9 cellular contexts compared by ENCODE assay signal in genomic region chr1:1157426-1157913, GRCh38. TPM values are rescaled to one million over a fixed set of nuclear protein-coding genes. Genes with fewer than 3 reads are reported as not detected.
DNase-seq lines count a peak whose midpoint lies in the region; ATAC-seq and TF ChIP-seq lines count a peak whose summit lies in the region.
"Had no signal": no experiment of that assay in that cellular context is flagged by ENCODE, and none has a peak within 500 bp of the region (broad histone marks: within the 10 kb centered on the region; RNA-seq: fewer than 3 reads in every experiment).

No MANE protein-coding gene starts in this region.

- peak overlapping the region; percentile 90 for H3K4me3 ChIP-seq in CD8-positive, alpha-beta T cell (ENCODE audit: low read depth, low read length)
- peak overlapping the region; percentile 72 to 78 for H3K4me3 ChIP-seq in mucosa of rectum (ENCODE audit: low read length in 2 of 2)

- H3T11ph ChIP-seq in H9 (ENCODE audit: low read length), result no peak overlapping the region

- H3K23ac ChIP-seq in H9 (ENCODE audit: insufficient read length, low read depth, low read length), result no peak overlapping the region

- peak; percentile 75 for ATAC-seq in CD8-positive, alpha-beta T cell
- no peak for ATAC-seq in GM18867 (IDR thresholded peaks at IDR 0.05; ENCODE audit: unreplicated experiment)

- H3K79me2 ChIP-seq in H9 (ENCODE audit: insufficient read depth, low read length), result no peaks in the 10 kb centered on the region

- H2BK12ac ChIP-seq in H9 (ENCODE audit: insufficient read length, low read depth, low read length), result no peak overlapping the region

- H3K23me2 ChIP-seq in H9 (ENCODE audit: insufficient read length, low read depth, low read length, poor library complexity, severe bottlenecking), result peaks cover 5% of the 10 kb centered on the region

- no peak overlapping the region for H2BK5ac ChIP-seq in H9 (ENCODE audit: insufficient read length, low read length)

- H3K4me3 Mint-ChIP-seq in CD8-positive, alpha-beta T cell, result peak overlapping the region; percentile 78
- H3K4me3 Mint-ChIP-seq in H9, result peak overlapping the region; percentile 53 to 70; a peak in 4 of 5 replicates

- TF ChIP-seq POLR2A in erythroblast (IDR thresholded peaks at IDR 0.05; ENCODE audit: low read length), result peak; percentile 68

- peak overlapping the region; percentile 69 for H3K27ac Mint-ChIP-seq in CD8-positive, alpha-beta T cell
- H3K27ac Mint-ChIP-seq in H9, result peak overlapping the region in 1 of 3 experiments; percentile 52; a peak in 1 of 7 replicates

- H3K4ac ChIP-seq in H9 (ENCODE audit: low read depth, low read length), result no peak overlapping the region; the same call in 1 of the 2 replicates

- DNase-seq in CD8-positive, alpha-beta T cell, result peak in 6 of 7 experiments; percentile 43 to 74 (median 58)
- DNase-seq in H9 (peak; percentile 84), NOMO-1 treated with dmso at 0.1 percent for 144 hours (lab: John Stamatoyannopoulos, UW; ENCODE audit: unreplicated experiment) (peak; percentile 77), erythroblast (lab: John Stamatoyannopoulos, UW) (peak; percentile 40 to 44)
- DNase-seq in activated T-cell treated with anti-CD3 and anti-CD28 coated beads, Interleukin-2, amount 50 U/mL, for 1 hour, result peak; percentile 75
- DNase-seq in stimulated activated CD8-positive, alpha-beta memory T cell treated with anti-CD3 and anti-CD28 coated beads, Interleukin-7, amount 100 ng/mL, for 1 hour (ENCODE audit: low read depth in 2 of 2), result peak; percentile 20 to 25

- H2BK20ac ChIP-seq in H9 (ENCODE audit: low read depth, low read length, poor library complexity, severe bottlenecking), result no peak overlapping the region

- peak overlapping the region; percentile 49 for H3K4me2 ChIP-seq in H9 (ENCODE audit: insufficient read depth, insufficient read length, low read length)

- H3K9me3 ChIP-seq in CD8-positive, alpha-beta T cell (ENCODE audit: low read length), result no peaks in the 10 kb centered on the region
- H3K9me3 ChIP-seq in H9 (ENCODE audit: control insufficient read depth, low read depth, low read length) (no peaks in the 10 kb centered on the region), mucosa of rectum (ENCODE audit: control insufficient read depth in 2 of 2, low read length in 2 of 2) (no peaks in the 10 kb centered on the region)

- H4K5ac ChIP-seq in H9 (ENCODE audit: insufficient read length, low read depth, low read length), result no peak overlapping the region

- H3K27me3 ChIP-seq in CD8-positive, alpha-beta T cell (ENCODE audit: insufficient read depth, low read length), result no peaks in the 10 kb centered on the region
- H3K27me3 ChIP-seq in H9 (ENCODE audit: insufficient read depth, low read length), result no peaks in the 10 kb centered on the region
- H3K27me3 ChIP-seq in mucosa of rectum (ENCODE audit: control insufficient read depth in 2 of 2, insufficient read depth in 2 of 2, low read length in 2 of 2), result no peaks in the 10 kb centered on the region

- H2BK15ac ChIP-seq in H9 (ENCODE audit: low read depth, low read length), result no peak overlapping the region

- H3K9ac ChIP-seq in H9 (ENCODE audit: extremely low read depth, insufficient read length, low read length) (no peak overlapping the region), mucosa of rectum (ENCODE audit: low read depth in 1 of 2, low read length in 2 of 2) (peak overlapping the region; percentile 96 to 99)

- no peak overlapping the region for H4K91ac ChIP-seq in H9 (ENCODE audit: insufficient read length, low read depth, low read length)

- H3K79me1 ChIP-seq in H9 (ENCODE audit: insufficient read depth, low read depth, low read length, poor library complexity, severe bottlenecking), result no peaks in the 10 kb centered on the region

- H2AFZ ChIP-seq in H9 (ENCODE audit: low read length), result no peak overlapping the region

- POLR2A ChIA-PET in CD8-positive, alpha-beta T cell (lab: Charles Lee), result no interaction called here

- H3K9me3 Mint-ChIP-seq in CD8-positive, alpha-beta T cell, result peaks cover 10% of the 10 kb centered on the region
- H3K9me3 Mint-ChIP-seq in H9, result peaks cover 25 to 32% of the 10 kb centered on the region in 2 experiments

- H3K18ac ChIP-seq in H9 (ENCODE audit: insufficient read length, low read depth, low read length), result no peak overlapping the region

- peaks cover 2% of the 10 kb centered on the region for H3K4me1 Mint-ChIP-seq in CD8-positive, alpha-beta T cell (ENCODE audit: low read depth)
- H3K4me1 Mint-ChIP-seq in H9, result peaks cover 0 to 10% of the 10 kb centered on the region in 2 experiments; a peak in 3 of 4 replicates

- WGBS in H9 (ENCODE audit: extremely low coverage, insufficient read length, low lambda C conversion rate), result no CpG with 5 or more reads among the region's 29 CpGs

- H3K36me3 Mint-ChIP-seq in CD8-positive, alpha-beta T cell, result no peaks in the 10 kb centered on the region
- peaks cover 6 to 16% (median 12%) of the 10 kb centered on the region in 3 experiments; a peak in 6 of 7 replicates for H3K36me3 Mint-ChIP-seq in H9 (ENCODE audit: insufficient read depth in 1 of 3, low read depth in 3 of 3)

- H3K4me1 ChIP-seq in CD8-positive, alpha-beta T cell (ENCODE audit: insufficient read depth, low read length), result peaks cover 10% of the 10 kb centered on the region
- no peaks in the 10 kb centered on the region for H3K4me1 ChIP-seq in H9 (ENCODE audit: insufficient read depth, low read length)
- H3K4me1 ChIP-seq in mucosa of rectum (ENCODE audit: control insufficient read depth in 2 of 2, insufficient read depth in 2 of 2, low read length in 2 of 2), result peaks cover 32 to 39% of the 10 kb centered on the region in 2 donors

- H2AK5ac ChIP-seq in H9 (ENCODE audit: insufficient read length, low read length), result no peak overlapping the region

- no peak overlapping the region for H4K8ac ChIP-seq in H9 (replicated peaks; ENCODE audit: insufficient read length, low read depth, low read length)

- H2BK120ac ChIP-seq in H9 (ENCODE audit: low read depth, low read length, poor library complexity, severe bottlenecking), result no peak overlapping the region

- no peaks in the 10 kb centered on the region for H4K20me1 ChIP-seq in H9 (ENCODE audit: control insufficient read depth, insufficient read depth, insufficient read length)

- no peaks in the 10 kb centered on the region for H3K36me3 ChIP-seq in CD8-positive, alpha-beta T cell (ENCODE audit: insufficient read depth, low read length)
- no peaks in the 10 kb centered on the region for H3K36me3 ChIP-seq in mucosa of rectum (ENCODE audit: control insufficient read depth in 2 of 2, insufficient read depth in 2 of 2, low read length in 2 of 2)

- H3K27ac ChIP-seq in CD8-positive, alpha-beta T cell (ENCODE audit: low read depth, low read length), result peak overlapping the region; percentile 70
- H3K27ac ChIP-seq in H9 (ENCODE audit: insufficient read length, low read depth, low read length) (no peak overlapping the region), mucosa of rectum (ENCODE audit: low read depth in 2 of 2, low read length in 2 of 2) (peak overlapping the region; percentile 99)

- intact Hi-C loops in CD8-positive, alpha-beta T cell (cut with DNase I, micrococcal nuclease), result no loop called here

- CTCF ChIA-PET in CD8-positive, alpha-beta T cell (lab: Charles Lee), result interaction anchor here (0.9 kb wide), 1 partner anchor 148 kb away, joined by 3 read pairs; no protein-coding TSS in a partner anchor

- no peaks in the 10 kb centered on the region for H3K27me3 Mint-ChIP-seq in CD8-positive, alpha-beta T cell (ENCODE audit: low read depth)
- H3K27me3 Mint-ChIP-seq in H9 (ENCODE audit: low read depth), result peaks cover 35% of the 10 kb centered on the region

- peak overlapping the region; percentile 69; the same call in 1 of the 2 replicates for H3K14ac ChIP-seq in H9 (ENCODE audit: insufficient read depth, low read length)

- no peak for TF ChIP-seq CTCF in CD8-positive, alpha-beta T cell (IDR thresholded peaks at IDR 0.05)
- TF ChIP-seq CTCF in H9 (conservative IDR thresholded peaks at IDR 0.05), result no peak

- H3K56ac ChIP-seq in H9 (ENCODE audit: insufficient read length, low read depth, low read length), result no peak overlapping the region

RNA-seq across cellular contexts. Expression of gene TTLL10, which starts 16.2 kb away (rescaled TPM):
- not detected for total RNA-seq in CD8-positive, alpha-beta T cell
- total RNA-seq in H9 (2021), result 0.68 and 0.79 TPM in 2 replicates
- total RNA-seq: activated CD8-positive, alpha-beta memory T cell treated with anti-CD3 and anti-CD28 coated beads for 36 hours had no signal

RNA-seq across cellular contexts. Expression of gene C1orf159, which starts 41.6 kb away (rescaled TPM):
- 10 to 100 TPM; 14.3 to 17.6 TPM for total RNA-seq in CD8-positive, alpha-beta T cell
- total RNA-seq in H9 (2021), result 10.1 and 12.3 TPM in 2 replicates

RNA-seq across cellular contexts. Expression of gene TNFRSF18, which starts 48.9 kb away (rescaled TPM):
- 1 to 10 TPM; 4.2 to 4.6 TPM for total RNA-seq in CD8-positive, alpha-beta T cell
- 1.9 and 2.0 TPM in 2 replicates for total RNA-seq in H9 (2021)

RNA-seq across cellular contexts. Expression of gene TNFRSF4, which starts 56.5 kb away (rescaled TPM):
- 1 to 10 TPM; 2.4 to 3.2 TPM for total RNA-seq in CD8-positive, alpha-beta T cell
- 0.24 and 0.33 TPM in 2 replicates for total RNA-seq in H9 (2021)

Comparison
In these comparisons a context has a peak if more than half of its experiments do, and no peak if none do; other contexts are left out.
1. DNase-seq: peak in every context shown above with its lines; median percentile 84 in H9; 77 in NOMO-1 treated with dmso at 0.1 percent for 144 hours; 75 in activated T-cell treated with anti-CD3 and anti-CD28 coated beads, Interleukin-2, amount 50 U/mL, for 1 hour; 58 in CD8-positive, alpha-beta T cell; 42 in erythroblast; 22 in stimulated activated CD8-positive, alpha-beta memory T cell treated with anti-CD3 and anti-CD28 coated beads, Interleukin-7, amount 100 ng/mL, for 1 hour.